In the genomic region with DNA sequence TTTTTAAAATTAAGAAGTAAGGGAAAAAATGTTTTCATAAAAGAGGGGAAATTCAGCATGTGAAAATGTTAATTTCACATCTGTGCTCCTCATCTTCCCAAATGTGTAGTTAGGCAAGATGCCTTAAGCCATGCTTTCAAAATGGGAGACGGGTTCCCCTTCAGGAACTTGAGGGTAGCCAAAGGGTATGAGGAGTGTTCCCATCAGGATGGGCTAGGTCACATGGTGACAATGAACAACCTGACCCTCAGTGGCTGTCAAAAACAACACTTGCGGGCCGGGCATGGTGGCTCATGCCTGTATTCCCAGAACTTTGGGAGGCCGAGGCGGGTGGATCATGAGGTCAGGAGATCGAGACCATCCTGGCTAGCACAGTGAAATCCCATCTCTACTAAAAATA, we compare ENCODE assay signal across 6 cellular contexts.
"Had no signal": no experiment of that assay in that cellular context is flagged by ENCODE, and none has a peak within 500 bp of the region (broad histone marks: within the 10 kb centered on the region; RNA-seq: fewer than 3 reads in every experiment).

No MANE protein-coding gene starts in this region.

- H3K4me3 ChIP-seq: GM23338, K562 had no signal

- ATAC-seq: GM23338, K562 had no signal

- DNase-seq: H9, HCEC 1CT, IMR-90, KG1 had no signal
